Comparison of ENCODE assay signal across 8 cellular contexts in the genomic region with DNA sequence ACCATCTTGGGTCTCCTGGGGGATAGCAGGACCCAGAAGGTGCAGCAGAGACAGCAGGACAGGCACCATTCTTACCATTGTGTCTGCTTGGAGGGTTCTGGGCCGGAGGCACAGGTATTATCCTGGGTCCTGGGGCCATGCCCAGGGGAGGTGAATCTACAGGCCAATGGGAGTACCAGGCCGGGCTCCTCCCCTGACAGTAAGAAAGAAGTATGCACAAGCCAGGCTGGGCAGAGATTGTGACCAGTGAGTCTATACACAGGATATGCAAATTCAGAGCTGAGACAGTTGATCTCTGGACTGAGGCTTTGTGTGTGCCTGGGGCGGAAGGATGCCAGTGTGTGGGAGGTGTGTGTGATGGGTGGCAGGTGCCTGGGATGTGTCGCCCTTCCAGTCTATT. TPM values are rescaled to one million over a fixed set of nuclear protein-coding genes. Genes with fewer than 3 reads are reported as not detected.
DNase-seq lines count a peak whose midpoint lies in the region; ATAC-seq, FAIRE-seq and TF ChIP-seq lines count a peak whose summit lies in the region.
"Not testable (repeated sequence)": the region's sequence is repeated elsewhere in the genome, so short reads cannot be mapped to it uniquely, and the experiment has no call there.

No MANE protein-coding gene starts in this region.

- peak overlapping the region; percentile 22; the same call in 1 of the 2 replicates for H3K4me3 ChIP-seq in GM23338

- peaks cover 35% of the 10 kb centered on the region for H3K36me3 Mint-ChIP-seq in GM23338 (ENCODE audit: low read depth)
- not testable (repeated sequence) for H3K36me3 Mint-ChIP-seq in activated CD8-positive, alpha-beta T cell treated with anti-CD3 and anti-CD28 coated beads, Interleukin-2, amount 10 ng/mL, durations not matched to agents 7 days and 5 days (ENCODE audit: low read depth); stimulated activated naive B cell treated with anti-CD40 and anti-IgM and Interleukin-4, amounts not matched to agents 10 μg/mL and 1 μg/mL and 100 μg/mL, for 72 hours

- not testable (repeated sequence) for H3K36me3 ChIP-seq in GM23338 (ENCODE audit: insufficient read depth)

- H3K4me3 Mint-ChIP-seq in GM23338, result peak overlapping the region; percentile 64
- not testable (repeated sequence) for H3K4me3 Mint-ChIP-seq in activated CD8-positive, alpha-beta T cell treated with anti-CD3 and anti-CD28 coated beads, Interleukin-2, amount 10 ng/mL, durations not matched to agents 7 days and 5 days; stimulated activated naive B cell treated with anti-CD40 and anti-IgM and Interleukin-4, amounts not matched to agents 10 μg/mL and 1 μg/mL and 100 μg/mL, for 72 hours

- DNase-seq in GM12891 (ENCODE audit: insufficient read length, low spot score); GM19239 (ENCODE audit: insufficient read length, low spot score); GM23338 (ENCODE audit: low spot score); activated CD8-positive, alpha-beta T cell treated with anti-CD3 and anti-CD28 coated beads, Interleukin-2, amount 10 ng/mL, durations not matched to agents 7 days and 5 days; left cardiac atrium; stimulated activated naive B cell treated with anti-CD40 and anti-IgM and Interleukin-4, amounts not matched to agents 10 μg/mL and 1 μg/mL and 100 μg/mL, for 72 hours: not testable (repeated sequence)
- DNase-seq in NCI-H526 (lab: John Stamatoyannopoulos, UW), result peak; percentile 91 to 93

- not testable (repeated sequence) for H3K9me2 ChIP-seq in GM23338 (ENCODE audit: insufficient read depth)

- intact Hi-C loops in left cardiac atrium (cut with DNase I), result not testable (repeated sequence)

- peak overlapping the region; percentile 38 for H3K27ac Mint-ChIP-seq in GM23338
- H3K27ac Mint-ChIP-seq in activated CD8-positive, alpha-beta T cell treated with anti-CD3 and anti-CD28 coated beads, Interleukin-2, amount 10 ng/mL, durations not matched to agents 7 days and 5 days; stimulated activated naive B cell treated with anti-CD40 and anti-IgM and Interleukin-4, amounts not matched to agents 10 μg/mL and 1 μg/mL and 100 μg/mL, for 72 hours: not testable (repeated sequence)

- peak overlapping the region; percentile 27; the same call in 1 of the 2 replicates for H3K4me2 ChIP-seq in GM23338

- not testable (repeated sequence) for H3K9me3 Mint-ChIP-seq in GM23338; activated CD8-positive, alpha-beta T cell treated with anti-CD3 and anti-CD28 coated beads, Interleukin-2, amount 10 ng/mL, durations not matched to agents 7 days and 5 days (ENCODE audit: insufficient read depth); stimulated activated naive B cell treated with anti-CD40 and anti-IgM and Interleukin-4, amounts not matched to agents 10 μg/mL and 1 μg/mL and 100 μg/mL, for 72 hours

- H3K27me3 ChIP-seq in GM23338 (ENCODE audit: insufficient read depth), result not testable (repeated sequence)

- TF ChIP-seq CTCF in GM23338 (conservative IDR thresholded peaks at IDR 0.05; ENCODE audit: low read depth in 2 of 2), result not testable (repeated sequence)

- H3F3A ChIP-seq in GM23338 (replicated peaks; ENCODE audit: low read depth), result not testable (repeated sequence)

- not testable (repeated sequence) for H3K79me2 ChIP-seq in GM23338 (replicated peaks; ENCODE audit: insufficient read depth)

- ATAC-seq in GM23338, result peak; percentile 3; the same call in 1 of the 3 replicates
- peak; percentile 93 for ATAC-seq in HG03378 (IDR thresholded peaks at IDR 0.05; ENCODE audit: unreplicated experiment)
- peak; percentile 34 for ATAC-seq in activated CD8-positive, alpha-beta T cell treated with anti-CD3 and anti-CD28 coated beads, Interleukin-2, amount 10 ng/mL, durations not matched to agents 7 days and 5 days
- peak; percentile 69 to 84 for ATAC-seq in left cardiac atrium
- ATAC-seq in stimulated activated naive B cell treated with anti-CD40 and anti-IgM and Interleukin-4, amounts not matched to agents 10 μg/mL and 1 μg/mL and 100 μg/mL, for 72 hours (replicated peaks), result peak; percentile 64 to 73

- not testable (repeated sequence) for TF ChIP-seq POLR2A in GM12891 (IDR thresholded peaks at IDR 0.05; ENCODE audit: low read depth, low read length)

- H3K4me1 ChIP-seq in GM23338 (ENCODE audit: insufficient read depth), result peaks cover 18% of the 10 kb centered on the region

- not testable (repeated sequence) for H4K20me1 ChIP-seq in GM23338 (replicated peaks; ENCODE audit: insufficient read depth)

- not testable (repeated sequence) for H3K27ac ChIP-seq in GM23338 (ENCODE audit: low read depth)

- H3K27me3 Mint-ChIP-seq in GM23338 (ENCODE audit: insufficient read depth, low read depth, poor library complexity), result peaks cover 27% of the 10 kb centered on the region
- H3K27me3 Mint-ChIP-seq in activated CD8-positive, alpha-beta T cell treated with anti-CD3 and anti-CD28 coated beads, Interleukin-2, amount 10 ng/mL, durations not matched to agents 7 days and 5 days (ENCODE audit: low read depth), result peaks cover 20% of the 10 kb centered on the region
- peaks cover 61 to 93% of the 10 kb centered on the region in 2 donors for H3K27me3 Mint-ChIP-seq in stimulated activated naive B cell treated with anti-CD40 and anti-IgM and Interleukin-4, amounts not matched to agents 10 μg/mL and 1 μg/mL and 100 μg/mL, for 72 hours

- peak; percentile 98 for FAIRE-seq in GM12891 (lab: Jason Lieb, UNC)
- peak; percentile 95 for FAIRE-seq in GM19239 (lab: Jason Lieb, UNC)

- CTCF ChIA-PET in activated CD8-positive, alpha-beta T cell treated with anti-CD3 and anti-CD28 coated beads, Interleukin-2, amount 10 ng/mL, durations not matched to agents 7 days and 5 days (lab: Charles Lee), result interaction anchor here (0.9 to 5.5 kb wide), 12 partner anchors 9 to 145 kb away, joined by 3 to 48 read pairs (median 4); a partner anchor contains a TSS

- H2AFZ ChIP-seq in GM23338, result not testable (repeated sequence)

- peaks cover 60% of the 10 kb centered on the region for H3K4me1 Mint-ChIP-seq in GM23338
- peaks cover 18% of the 10 kb centered on the region for H3K4me1 Mint-ChIP-seq in activated CD8-positive, alpha-beta T cell treated with anti-CD3 and anti-CD28 coated beads, Interleukin-2, amount 10 ng/mL, durations not matched to agents 7 days and 5 days (ENCODE audit: low read depth)
- peaks cover 11 to 12% of the 10 kb centered on the region in 2 donors for H3K4me1 Mint-ChIP-seq in stimulated activated naive B cell treated with anti-CD40 and anti-IgM and Interleukin-4, amounts not matched to agents 10 μg/mL and 1 μg/mL and 100 μg/mL, for 72 hours

- POLR2A ChIA-PET in activated CD8-positive, alpha-beta T cell treated with anti-CD3 and anti-CD28 coated beads, Interleukin-2, amount 10 ng/mL, durations not matched to agents 7 days and 5 days (lab: Charles Lee), result not testable (repeated sequence)

RNA-seq across cellular contexts. Expression of a gene that starts 31.9 kb away (rescaled TPM):
- 14.5 TPM for polyA plus RNA-seq in GM12891 (2012; ENCODE audit: low read depth, missing spikeins)
- total RNA-seq in GM23338 (2014; rRNA removed; shearing (Covaris generic)), result 13.8 and 22.5 TPM in 2 replicates
- 28.6 and 38.8 TPM in 2 replicates for polyA plus RNA-seq in GM23338 (2016; fragmentation: Nextera tagmentation; extraction: Ambion mirVana)
- 10 to 100 TPM in 1 of 2 experiments, 1 to 10 TPM in 1; 9.9 to 11.1 TPM for total RNA-seq in activated CD8-positive, alpha-beta T cell treated with anti-CD3 and anti-CD28 coated beads, Interleukin-2, amount 10 ng/mL, durations not matched to agents 7 days and 5 days
- 10 to 100 TPM; 15.7 to 17.0 TPM for total RNA-seq in left cardiac atrium

RNA-seq across cellular contexts. Expression of a gene that starts 44.8 kb away (rescaled TPM):
- 141 TPM for polyA plus RNA-seq in GM12891 (2012; ENCODE audit: low read depth, missing spikeins)
- total RNA-seq in GM23338 (2014; rRNA removed; shearing (Covaris generic)), result 95.4 and 131 TPM in 2 replicates
- polyA plus RNA-seq in GM23338 (2016; fragmentation: Nextera tagmentation; extraction: Ambion mirVana), result 130 and 143 TPM in 2 replicates
- total RNA-seq in activated CD8-positive, alpha-beta T cell treated with anti-CD3 and anti-CD28 coated beads, Interleukin-2, amount 10 ng/mL, durations not matched to agents 7 days and 5 days, result 100 to 1,000 TPM; 103 to 108 TPM
- total RNA-seq in left cardiac atrium, result 100 to 1,000 TPM; 251 to 257 TPM

RNA-seq across cellular contexts. Expression of a gene that starts 52.1 kb away (rescaled TPM):
- 5.1 TPM for polyA plus RNA-seq in GM12891 (2012; ENCODE audit: low read depth, missing spikeins)
- total RNA-seq in GM23338 (2014; rRNA removed; shearing (Covaris generic)), result 3.6 and 3.7 TPM in 2 replicates
- polyA plus RNA-seq in GM23338 (2016; fragmentation: Nextera tagmentation; extraction: Ambion mirVana), result 4.1 and 4.3 TPM in 2 replicates
- total RNA-seq in activated CD8-positive, alpha-beta T cell treated with anti-CD3 and anti-CD28 coated beads, Interleukin-2, amount 10 ng/mL, durations not matched to agents 7 days and 5 days, result 10 to 100 TPM; 19.6 to 21.2 TPM
- 1 to 10 TPM; 5.5 to 6.1 TPM for total RNA-seq in left cardiac atrium

Comparison
In these comparisons a context has a peak if more than half of its experiments do, and no peak if none do; other contexts are left out.
1. ATAC-seq: peak in every context shown above with its lines; median percentile 93 in HG03378; 76 in left cardiac atrium; 68 in stimulated activated naive B cell treated with anti-CD40 and anti-IgM and Interleukin-4, amounts not matched to agents 10 μg/mL and 1 μg/mL and 100 μg/mL, for 72 hours; 34 in activated CD8-positive, alpha-beta T cell treated with anti-CD3 and anti-CD28 coated beads, Interleukin-2, amount 10 ng/mL, durations not matched to agents 7 days and 5 days; 3 in GM23338.